In the genomic region with DNA sequence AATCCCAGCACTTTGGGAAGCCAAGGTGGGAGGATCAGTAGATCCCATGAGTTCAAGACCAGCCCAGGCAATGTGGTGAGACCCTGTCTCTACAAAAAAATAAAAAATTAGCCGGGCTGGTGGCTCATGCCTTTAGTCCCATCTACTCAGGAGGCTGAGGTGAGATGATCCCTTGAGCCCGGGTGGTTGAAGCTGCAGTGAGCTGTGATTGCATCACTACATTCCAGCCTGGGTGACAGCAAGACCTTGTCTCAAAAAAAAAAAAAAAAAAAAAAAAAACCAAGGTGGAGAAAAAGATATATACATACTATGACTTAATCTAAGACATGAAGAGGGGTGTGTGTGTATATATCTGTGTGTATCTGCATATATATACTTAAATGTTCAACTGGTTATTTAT, we compare ENCODE assay signal across 24 cellular contexts. TPM values are rescaled to one million over a fixed set of nuclear protein-coding genes. Genes with fewer than 3 reads are reported as not detected.
A peak's percentile ranks its signal among the peaks of the same experiment; 100 is the strongest.
DNase-seq lines count a peak whose midpoint lies in the region; ATAC-seq, FAIRE-seq and TF ChIP-seq lines count a peak whose summit lies in the region.
"Had no signal": no experiment of that assay in that cellular context is flagged by ENCODE, and none has a peak within 500 bp of the region (broad histone marks: within the 10 kb centered on the region; RNA-seq: fewer than 3 reads in every experiment).

No MANE protein-coding gene starts in this region.

- no peak overlapping the region for H2BK120ac ChIP-seq in mesendoderm (ENCODE audit: low read depth, low read length)

- H2BK15ac ChIP-seq in mesendoderm (replicated peaks; ENCODE audit: low read depth): no peak overlapping the region

- no peak for TF ChIP-seq POLR2A in K562 (conservative IDR thresholded peaks at IDR 0.05)

- no peak for FAIRE-seq in K562 (lab: Jason Lieb, UNC)
- FAIRE-seq: A549, GM12891, HTR-8/SVneo, RCC 7860 had no signal

- TF ChIP-seq EP300 in Ishikawa (IDR thresholded peaks at IDR 0.05; ENCODE audit: borderline replicate concordance) (no peak), K562 (IDR thresholded peaks at IDR 0.05; ENCODE audit: low read length) (no peak; the same call in 1 of the 2 replicates)

- TF ChIP-seq CTCF in K562 (IDR thresholded peaks at IDR 0.05 in 2 of 3, conservative IDR thresholded peaks at IDR 0.05 in 1 of 3; ENCODE audit: insufficient read depth in 2 of 3, low read depth in 1 of 3, low read length in 3 of 3): no peak

- H3K4me3 ChIP-seq in K562 (no peak overlapping the region), mesendoderm (ENCODE audit: low read length) (no peak overlapping the region)
- H3K4me3 ChIP-seq: A549 had no signal

- H3K9me3 ChIP-seq in K562 (replicated peaks; ENCODE audit: control insufficient read depth, insufficient read depth, low read depth, low read length): no peaks in the 10 kb centered on the region
- H3K9me3 ChIP-seq: A549, SK-N-SH had no signal

- H3K36me3 ChIP-seq in K562 (ENCODE audit: control insufficient read depth, insufficient read depth, low read length) (no peaks in the 10 kb centered on the region), mesendoderm (ENCODE audit: control insufficient read depth, insufficient read depth, low read length) (no peaks in the 10 kb centered on the region)

- no peaks in the 10 kb centered on the region for H3K27me3 ChIP-seq in K562 (ENCODE audit: control insufficient read depth in 2 of 2, insufficient read depth in 2 of 2, low read length in 2 of 2)
- no peaks in the 10 kb centered on the region for H3K27me3 ChIP-seq in mesendoderm (ENCODE audit: insufficient read depth, low read length, poor library complexity)

- no peak overlapping the region for H3K27ac ChIP-seq in K562 (ENCODE audit: extremely low read depth, low read depth, low read length)
- H3K27ac ChIP-seq in mesendoderm (ENCODE audit: low read depth, low read length): no peak overlapping the region
- H3K27ac ChIP-seq: A549 had no signal

- no peak overlapping the region for H3K56ac ChIP-seq in mesendoderm (ENCODE audit: low read length)

- peaks cover 0 to 2% of the 10 kb centered on the region in 2 experiments; a peak in 1 of 5 replicates for H3K4me1 ChIP-seq in K562 (replicated peaks in 1 of 2; ENCODE audit: control insufficient read depth in 2 of 2, insufficient read depth in 2 of 2, low read length in 2 of 2)
- no peaks in the 10 kb centered on the region for H3K4me1 ChIP-seq in mesendoderm (ENCODE audit: control insufficient read depth, low read depth, low read length)
- H3K4me1 ChIP-seq: A549 had no signal

- CTCF ChIA-PET in K562 (lab: Yijun Ruan, JAX; ENCODE audit: low intra/inter-chr PET ratio): no interaction called here

- no peak overlapping the region for H3K9ac ChIP-seq in K562 (ENCODE audit: insufficient read depth in 1 of 2, low read depth in 2 of 2, low read length in 2 of 2)
- H3K9ac ChIP-seq in mesendoderm (ENCODE audit: low read length): no peak overlapping the region
- H3K9ac ChIP-seq: SK-N-SH had no signal

- H3K18ac ChIP-seq in mesendoderm (ENCODE audit: low read length): no peak overlapping the region

- H4K5ac ChIP-seq in mesendoderm (ENCODE audit: low read length): no peak overlapping the region

- POLR2A ChIA-PET in K562 (lab: Yijun Ruan, JAX): interaction anchor here (0.8 kb wide), 1 partner anchor 29 kb away, joined by 3 read pairs; no protein-coding TSS in a partner anchor

- peak; percentile 23 for DNase-seq in EH (ENCODE audit: low read depth)
- DNase-seq in K562 (ENCODE audit: extremely low read depth in 1 of 4, low spot score in 3 of 4): no peak
- peak; percentile 67 for DNase-seq in mesendoderm
- no peak for DNase-seq in NCI-H1092 treated with DMSO at 0.1 percent for 48 hours (lab: John Stamatoyannopoulos, UW)
- DNase-seq: C1 segment of cervical spinal cord; CD4-positive, alpha-beta memory T cell; COR-L47; GF-D8; H7; NCI-H1092; NCI-H1436; NCI-H187; NCI-H2107; NCI-H524 treated with DMSO at 0.1 percent for 48 hours; NCI-H774; SK-N-SH; SW 1271 had no signal

- H3K79me2 ChIP-seq in K562 (ENCODE audit: control insufficient read depth, insufficient read depth, low read length) (no peaks in the 10 kb centered on the region), mesendoderm (ENCODE audit: control insufficient read depth, insufficient read depth, low read length) (no peaks in the 10 kb centered on the region)

- no TSS peak for BruUV-seq in K562 (replicated peaks; lab: Mats Ljungman, UMichigan)

- WGBS in K562 (ENCODE audit: insufficient coverage, low coverage, missing lambda C conversion rate): 5% methylated on average over 2 of the region's 2 CpGs
- no CpG with 5 or more reads among the region's 2 CpGs for whole genome bisulfite sequencing in mesendoderm (ENCODE audit: extremely low coverage, insufficient coverage, low lambda C conversion rate)

- no peaks in the 10 kb centered on the region for H3K9me1 ChIP-seq in K562 (ENCODE audit: control insufficient read depth, insufficient read depth, low read length)

- H3K4me2 ChIP-seq in K562 (ENCODE audit: insufficient read depth, low read length) (no peak overlapping the region), mesendoderm (ENCODE audit: low read length) (no peak overlapping the region)
- H3K4me2 ChIP-seq: A549, SK-N-SH had no signal

- H4K20me1 ChIP-seq in K562 (replicated peaks; ENCODE audit: control insufficient read depth, insufficient read depth, low read length): no peaks in the 10 kb centered on the region

- H2AK5ac ChIP-seq in mesendoderm (ENCODE audit: low read length): no peak overlapping the region

- H3K79me1 ChIP-seq in mesendoderm (ENCODE audit: low read length): no peaks in the 10 kb centered on the region

- in situ Hi-C loops in K562 (cut with MboI): no loop called here

- no peak overlapping the region for H3K23ac ChIP-seq in mesendoderm (ENCODE audit: low read length)

- peak; percentile 85 for ATAC-seq in K562
- ATAC-seq in HG03565 (IDR thresholded peaks at IDR 0.05; ENCODE audit: unreplicated experiment): no peak
- no peak for ATAC-seq in HG03460 (IDR thresholded peaks at IDR 0.05; ENCODE audit: unreplicated experiment)
- ATAC-seq: A549 had no signal

- H3K4ac ChIP-seq in mesendoderm (ENCODE audit: low read depth, low read length): no peak overlapping the region

- no peak overlapping the region for H2BK5ac ChIP-seq in mesendoderm (ENCODE audit: low read length)

- no peak overlapping the region for H2AFZ ChIP-seq in K562 (ENCODE audit: low read depth, low read length)

- TF ChIP-seq RAD21 in Ishikawa (IDR thresholded peaks at IDR 0.05; ENCODE audit: low read depth) (no peak), K562 (CRISPR knock-in tag; conservative IDR thresholded peaks at IDR 0.05 in 1 of 2, IDR thresholded peaks at IDR 0.05 in 1 of 2) (no peak)

- no peak overlapping the region for H4K8ac ChIP-seq in mesendoderm (ENCODE audit: low read depth, low read length)

- intact Hi-C loops in K562 (cut with micrococcal nuclease): no loop called here

RNA-seq across cellular contexts. Expression of gene BBS2, which starts 26.7 kb away (rescaled TPM):
- total RNA-seq in K562 (2011; cell fraction: chromatin; rRNA removed; ENCODE audit: low replicate concordance): 12.0 and 37.2 TPM in 2 replicates
- 6.0 and 12.2 TPM in 2 replicates for total RNA-seq in K562 (2011; cell fraction: nucleolus; rRNA removed)
- total RNA-seq in K562 (2011; cell fraction: nucleoplasm; rRNA removed): 9.2 and 12.9 TPM in 2 replicates
- total RNA-seq in K562 (2014; rRNA removed) (7.6 and 7.9 TPM in 2 replicates), K562 (2014; rRNA removed; fragmentation: Illumina TruSeq; extraction: Trizol) (10.6 and 12.2 TPM in 2 replicates), K562 (2015; rRNA removed; fragmentation: Illumina TruSeq; extraction: Trizol) (10.9 and 12.3 TPM in 2 replicates), K562 (2021) (6.8 and 7.2 TPM in 2 replicates)
- polyA plus RNA-seq in K562 (2011; rRNA removed) (22.7 and 29.1 TPM in 2 replicates), K562 (2014; fragmentation: Illumina TruSeq; extraction: Trizol) (7.4 and 10.2 TPM in 2 replicates), K562 (2014; fragmentation: Nextera tagmentation; extraction: Ambion mirVana) (1 to 10 TPM; 4.2 to 4.4 TPM), K562 (2014; rRNA removed) (13.3 and 15.4 TPM in 2 replicates)
- 7.8 and 14.4 TPM in 2 replicates for polyA plus RNA-seq in K562 (2011; cell fraction: cytosol; rRNA removed)
- 36.2 and 69.5 TPM in 2 replicates for polyA plus RNA-seq in K562 (2011; cell fraction: nucleus; rRNA removed)
- polyA plus RNA-seq in K562 (2012): 8.7 and 16.2 TPM in 2 replicates
- polyA minus RNA-seq in K562 (2011; rRNA and poly(A)+ RNA removed): 13.0 and 17.0 TPM in 2 replicates
- 6.9 and 8.6 TPM in 2 replicates for polyA minus RNA-seq in K562 (2011; cell fraction: cytosol; rRNA and poly(A)+ RNA removed)
- 7.1 and 24.4 TPM in 2 replicates for polyA minus RNA-seq in K562 (2011; cell fraction: nucleus; rRNA and poly(A)+ RNA removed)
- 5.5 TPM for polyA plus RNA-seq in mesendoderm (2013, experiment 1 of 2)
- 5.6 TPM for polyA plus RNA-seq in mesendoderm (2013, experiment 2 of 2)

RNA-seq across cellular contexts. Expression of gene OGFOD1, which starts 41.8 kb away (rescaled TPM):
- total RNA-seq in K562 (2011; cell fraction: chromatin; rRNA removed; ENCODE audit: low replicate concordance): 58.2 and 95.4 TPM in 2 replicates
- 32.0 and 35.3 TPM in 2 replicates for total RNA-seq in K562 (2011; cell fraction: nucleolus; rRNA removed)
- 73.5 and 93.4 TPM in 2 replicates for total RNA-seq in K562 (2011; cell fraction: nucleoplasm; rRNA removed)
- total RNA-seq in K562 (2014; rRNA removed): 107 and 123 TPM in 2 replicates
- total RNA-seq in K562 (2014; rRNA removed; fragmentation: Illumina TruSeq; extraction: Trizol): 81.7 and 85.8 TPM in 2 replicates
- total RNA-seq in K562 (2015; rRNA removed; fragmentation: Illumina TruSeq; extraction: Trizol): 56.4 and 62.3 TPM in 2 replicates
- 69.5 and 71.1 TPM in 2 replicates for total RNA-seq in K562 (2021)
- 66.3 and 73.1 TPM in 2 replicates for polyA plus RNA-seq in K562 (2011; rRNA removed)
- 20.5 and 41.8 TPM in 2 replicates for polyA plus RNA-seq in K562 (2011; cell fraction: cytosol; rRNA removed)
- polyA plus RNA-seq in K562 (2011; cell fraction: nucleus; rRNA removed): 28.3 and 43.0 TPM in 2 replicates
- 73.2 and 85.8 TPM in 2 replicates for polyA plus RNA-seq in K562 (2012)
- 88.9 and 90.0 TPM in 2 replicates for polyA plus RNA-seq in K562 (2014; fragmentation: Illumina TruSeq; extraction: Trizol)
- polyA plus RNA-seq in K562 (2014; fragmentation: Nextera tagmentation; extraction: Ambion mirVana): 100 to 1,000 TPM in 1 of 2 experiments, 10 to 100 TPM in 1; 60.4 to 134 TPM
- polyA plus RNA-seq in K562 (2014; rRNA removed): 88.4 and 101 TPM in 2 replicates
- 83.7 and 89.0 TPM in 2 replicates for polyA minus RNA-seq in K562 (2011; rRNA and poly(A)+ RNA removed)
- 36.7 and 51.5 TPM in 2 replicates for polyA minus RNA-seq in K562 (2011; cell fraction: cytosol; rRNA and poly(A)+ RNA removed)
- polyA minus RNA-seq in K562 (2011; cell fraction: nucleus; rRNA and poly(A)+ RNA removed): 30.0 and 42.9 TPM in 2 replicates
- 65.1 TPM for polyA plus RNA-seq in mesendoderm (2013, experiment 1 of 2)
- 65.5 TPM for polyA plus RNA-seq in mesendoderm (2013, experiment 2 of 2)

RNA-seq across cellular contexts. Expression of gene NUDT21, which starts 42.0 kb away (rescaled TPM):
- 51.6 and 102 TPM in 2 replicates for total RNA-seq in K562 (2011; cell fraction: chromatin; rRNA removed; ENCODE audit: low replicate concordance)
- total RNA-seq in K562 (2011; cell fraction: nucleolus; rRNA removed): 53.4 and 64.7 TPM in 2 replicates
- 48.0 and 83.7 TPM in 2 replicates for total RNA-seq in K562 (2011; cell fraction: nucleoplasm; rRNA removed)
- total RNA-seq in K562 (2014; rRNA removed) (72.5 and 172 TPM in 2 replicates), K562 (2014; rRNA removed; fragmentation: Illumina TruSeq; extraction: Trizol) (123 and 159 TPM in 2 replicates), K562 (2015; rRNA removed; fragmentation: Illumina TruSeq; extraction: Trizol) (102 and 112 TPM in 2 replicates), K562 (2021) (200 and 218 TPM in 2 replicates)
- polyA plus RNA-seq in K562 (2011; rRNA removed) (142 and 160 TPM in 2 replicates), K562 (2014; fragmentation: Illumina TruSeq; extraction: Trizol) (121 and 146 TPM in 2 replicates), K562 (2014; fragmentation: Nextera tagmentation; extraction: Ambion mirVana) (100 to 1,000 TPM; 109 to 135 TPM), K562 (2014; rRNA removed) (62.4 and 69.4 TPM in 2 replicates)
- polyA plus RNA-seq in K562 (2011; cell fraction: cytosol; rRNA removed): 73.9 and 107 TPM in 2 replicates
- 128 and 152 TPM in 2 replicates for polyA plus RNA-seq in K562 (2011; cell fraction: nucleus; rRNA removed)
- 139 and 178 TPM in 2 replicates for polyA plus RNA-seq in K562 (2012)
- polyA minus RNA-seq in K562 (2011; rRNA and poly(A)+ RNA removed): 166 and 195 TPM in 2 replicates
- 80.8 and 83.8 TPM in 2 replicates for polyA minus RNA-seq in K562 (2011; cell fraction: cytosol; rRNA and poly(A)+ RNA removed)
- polyA minus RNA-seq in K562 (2011; cell fraction: nucleus; rRNA and poly(A)+ RNA removed): 64.9 and 78.0 TPM in 2 replicates
- 199 TPM for polyA plus RNA-seq in mesendoderm (2013, experiment 1 of 2)
- polyA plus RNA-seq in mesendoderm (2013, experiment 2 of 2): 206 TPM

Comparison
In these comparisons a context has a peak if more than half of its experiments do, and no peak if none do; other contexts are left out.
1. DNase-seq: peak in EH (single experiment) and mesendoderm (single experiment); none in K562 (0 of 4) and NCI-H1092 treated with DMSO at 0.1 percent for 48 hours (single experiment).